Comparison of ENCODE assay signal across 19 cellular contexts in genomic region chr12:12025799-12026386, GRCh38. TPM values are rescaled to one million over a fixed set of nuclear protein-coding genes. Genes with fewer than 3 reads are reported as not detected.
DNase-seq lines count a peak whose midpoint lies in the region; ATAC-seq, FAIRE-seq and TF ChIP-seq lines count a peak whose summit lies in the region.
"Had no signal": no experiment of that assay in that cellular context is flagged by ENCODE, and none has a peak within 500 bp of the region (broad histone marks: within the 10 kb centered on the region; RNA-seq: fewer than 3 reads in every experiment).

No MANE protein-coding gene starts in this region.

- H3K27me3 Mint-ChIP-seq in stimulated activated naive CD8-positive, alpha-beta T cell treated with anti-CD3 and anti-CD28 coated beads, Interleukin-15, amount 100 ng/mL, for 72 hours, result peaks cover 9% of the 10 kb centered on the region
- H3K27me3 Mint-ChIP-seq in endodermal cell (ENCODE audit: insufficient read depth), result no peaks in the 10 kb centered on the region

- peaks cover 59% of the 10 kb centered on the region for H3K4me1 Mint-ChIP-seq in stimulated activated naive CD8-positive, alpha-beta T cell treated with anti-CD3 and anti-CD28 coated beads, Interleukin-15, amount 100 ng/mL, for 72 hours
- H3K4me1 Mint-ChIP-seq in endodermal cell, result peaks cover 8% of the 10 kb centered on the region
- H3K4me1 Mint-ChIP-seq: neural progenitor cell had no signal

- FAIRE-seq in frontal cortex (lab: Jason Lieb, UNC), result no peak
- FAIRE-seq: endometrium, HepG2 had no signal

- H3K4me1 ChIP-seq in endodermal cell (ENCODE audit: control insufficient read depth, insufficient read depth, low read length) (no peaks in the 10 kb centered on the region), A673 (ENCODE audit: insufficient read depth, low read length, poor library complexity, severe bottlenecking) (no peaks in the 10 kb centered on the region)
- H3K4me1 ChIP-seq: psoas muscle, upper lobe of left lung had no signal

- no peaks in the 10 kb centered on the region for H3K27me3 ChIP-seq in endodermal cell (ENCODE audit: control insufficient read depth, insufficient read depth, low read length, poor library complexity, severe bottlenecking)
- no peaks in the 10 kb centered on the region for H3K27me3 ChIP-seq in A673 (replicated peaks; ENCODE audit: insufficient read depth, low read depth, low read length, poor library complexity)
- H3K27me3 ChIP-seq: brain microvascular endothelial cell, neural progenitor cell, upper lobe of left lung had no signal

- H3K36me3 Mint-ChIP-seq in endodermal cell (ENCODE audit: low read depth), result peaks cover 20% of the 10 kb centered on the region
- H3K36me3 Mint-ChIP-seq: neural progenitor cell had no signal

- H3K4me3 ChIP-seq in endodermal cell (ENCODE audit: low read length) (no peak overlapping the region), A673 (ENCODE audit: low read depth, low read length, poor library complexity, severe bottlenecking) (no peak overlapping the region)
- H3K4me3 ChIP-seq: coronary artery, neural progenitor cell, psoas muscle, upper lobe of left lung had no signal

- peak overlapping the region; percentile 43 to 73 for H3K27ac Mint-ChIP-seq in stimulated activated naive CD8-positive, alpha-beta T cell treated with anti-CD3 and anti-CD28 coated beads, Interleukin-15, amount 100 ng/mL, for 72 hours
- H3K27ac Mint-ChIP-seq in endodermal cell, result no peak overlapping the region
- H3K27ac Mint-ChIP-seq: neural progenitor cell had no signal

- peaks cover 7% of the 10 kb centered on the region for H3K9me3 ChIP-seq in endodermal cell (ENCODE audit: control insufficient read depth, low read length)
- H3K9me3 ChIP-seq in A673 (ENCODE audit: low read depth, low read length, poor library complexity, severe bottlenecking), result no peaks in the 10 kb centered on the region
- H3K9me3 ChIP-seq: psoas muscle, upper lobe of left lung had no signal

- POLR2A ChIA-PET in A673 (lab: Charles Lee; ENCODE audit: low non-redundant PET), result no interaction called here

- TF ChIP-seq CTCF in endodermal cell (conservative IDR thresholded peaks at IDR 0.05) (no peak), A673 (conservative IDR thresholded peaks at IDR 0.05; ENCODE audit: low read depth, low read length) (no peak)

- no peak overlapping the region for H3K27ac ChIP-seq in endodermal cell (ENCODE audit: low read depth, low read length)
- no peak overlapping the region for H3K27ac ChIP-seq in A673 (ENCODE audit: low read depth, low read length, poor library complexity, severe bottlenecking)
- H3K27ac ChIP-seq: brain microvascular endothelial cell, coronary artery, neural progenitor cell, psoas muscle, upper lobe of left lung had no signal

- peaks cover 15% of the 10 kb centered on the region for H3K36me3 ChIP-seq in endodermal cell (ENCODE audit: control insufficient read depth, insufficient read depth, low read length)
- H3K36me3 ChIP-seq in A673 (ENCODE audit: insufficient read depth, low read length, poor library complexity, severe bottlenecking), result no peaks in the 10 kb centered on the region
- H3K36me3 ChIP-seq: brain microvascular endothelial cell, neural progenitor cell, upper lobe of left lung had no signal

- CTCF ChIA-PET in A673 (lab: Charles Lee), result no interaction called here

- intact Hi-C loops in A673 (cut with micrococcal nuclease; ENCODE audit: unreplicated experiment), result no loop called here

- no peak overlapping the region for H3K4me3 Mint-ChIP-seq in stimulated activated naive CD8-positive, alpha-beta T cell treated with anti-CD3 and anti-CD28 coated beads, Interleukin-15, amount 100 ng/mL, for 72 hours
- no peak overlapping the region for H3K4me3 Mint-ChIP-seq in endodermal cell
- H3K4me3 Mint-ChIP-seq: neural progenitor cell had no signal

- no peak for DNase-seq in stimulated activated naive CD8-positive, alpha-beta T cell treated with anti-CD3 and anti-CD28 coated beads, Interleukin-15, amount 100 ng/mL, for 72 hours
- DNase-seq in stimulated activated naive CD8-positive, alpha-beta T cell treated with anti-CD3 and anti-CD28 coated beads, Interleukin-15, Interleukin-2, amounts not matched to agents 100 U/mL and 50 U/mL, for 24 hours, result no peak
- DNase-seq in NCI-H69 (lab: John Stamatoyannopoulos, UW) (peak; percentile 24), endodermal cell (peak; percentile 13), A673 (ENCODE audit: low spot score) (no peak), frontal cortex (ENCODE audit: low spot score in 2 of 2) (no peak)
- DNase-seq: brain microvascular endothelial cell; head of caudate nucleus; left cardiac atrium; NCI-H1105; NCI-H524 treated with DMSO at 0.1 percent for 48 hours; psoas muscle; stimulated activated CD4-positive, alpha-beta T cell treated with anti-CD3 and anti-CD28 coated beads, Interleukin-2, amount 100 ng/mL, for 48 hours; upper lobe of left lung had no signal

- H3K9me3 Mint-ChIP-seq in stimulated activated naive CD8-positive, alpha-beta T cell treated with anti-CD3 and anti-CD28 coated beads, Interleukin-15, amount 100 ng/mL, for 72 hours, result peaks cover 23 to 24% of the 10 kb centered on the region in 2 donors
- peaks cover 6% of the 10 kb centered on the region for H3K9me3 Mint-ChIP-seq in endodermal cell

- no peak overlapping the region for H3K9ac ChIP-seq in endodermal cell (ENCODE audit: extremely low read depth, low read length, poor library complexity, severe bottlenecking)
- H3K9ac ChIP-seq: neural progenitor cell had no signal

- no peak for ATAC-seq in stimulated activated naive CD8-positive, alpha-beta T cell treated with anti-CD3 and anti-CD28 coated beads, Interleukin-15, amount 100 ng/mL, for 72 hours
- ATAC-seq in stimulated activated naive CD8-positive, alpha-beta T cell treated with anti-CD3 and anti-CD28 coated beads, Interleukin-15, Interleukin-2, amounts not matched to agents 100 U/mL and 50 U/mL, for 24 hours, result no peak
- no peak for ATAC-seq in HG02623 (IDR thresholded peaks at IDR 0.05; ENCODE audit: unreplicated experiment)
- ATAC-seq: HepG2, left cardiac atrium, psoas muscle had no signal

- no TSS peak for BruUV-seq in A673 (replicated peaks; lab: Mats Ljungman, UMichigan)

- 93% methylated on average over 2 of the region's 2 CpGs; no CpG with 5 or more reads in 1 of the 2 experiments for WGBS in endodermal cell (ENCODE audit: insufficient coverage in 1 of 2, insufficient read length in 1 of 2), 2 experiments

RNA-seq across cellular contexts. Expression of gene BCL2L14, which starts 44.8 kb away (rescaled TPM):
- total RNA-seq in endodermal cell (10 to 100 TPM in 1 of 2 donors, 1 to 10 TPM in 1; 4.4 to 10.5 TPM), A673 (2021) (not detected in 2 replicates), frontal cortex (not detected)
- 0.39 TPM for polyA plus RNA-seq in endodermal cell (2013, experiment 1 of 2)
- 0.33 TPM for polyA plus RNA-seq in endodermal cell (2013, experiment 2 of 2)
- total RNA-seq: left cardiac atrium, psoas muscle had no signal
- polyA plus RNA-seq: HepG2, psoas muscle had no signal

Comparison
In these comparisons a context has a peak if more than half of its experiments do, and no peak if none do; other contexts are left out.
1. DNase-seq: peak in NCI-H69 (single experiment) and endodermal cell (single experiment); none in stimulated activated naive CD8-positive, alpha-beta T cell treated with anti-CD3 and anti-CD28 coated beads, Interleukin-15, amount 100 ng/mL, for 72 hours (0 of 2), stimulated activated naive CD8-positive, alpha-beta T cell treated with anti-CD3 and anti-CD28 coated beads, Interleukin-15, Interleukin-2, amounts not matched to agents 100 U/mL and 50 U/mL, for 24 hours (single experiment), A673 (single experiment) and frontal cortex (0 of 2).